In the genomic region with DNA sequence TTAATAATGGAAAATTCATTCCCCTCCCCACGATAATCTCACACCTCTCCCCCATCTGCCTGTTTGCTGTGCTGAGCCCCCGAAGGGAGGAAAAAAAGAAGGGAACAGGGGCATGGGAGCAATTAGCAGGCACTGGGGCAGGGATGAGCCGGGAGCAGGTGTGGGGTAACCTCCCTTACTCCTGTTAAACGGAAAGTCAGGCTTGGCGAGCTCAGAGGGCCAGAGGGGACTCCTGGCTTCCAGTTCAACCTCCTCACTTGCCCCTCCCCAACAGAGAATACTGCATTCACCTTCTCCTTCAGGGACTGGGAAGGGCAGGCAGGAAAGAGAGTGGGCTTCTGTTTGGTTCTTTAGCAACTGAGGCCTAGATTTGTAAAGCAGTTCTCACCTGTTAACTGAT, we compare ENCODE assay signal across 14 cellular contexts. TPM values are rescaled to one million over a fixed set of nuclear protein-coding genes. Genes with fewer than 3 reads are reported as not detected.
DNase-seq lines count a peak whose midpoint lies in the region; ATAC-seq and TF ChIP-seq lines count a peak whose summit lies in the region.
"Had no signal": no experiment of that assay in that cellular context is flagged by ENCODE, and none has a peak within 500 bp of the region (broad histone marks: within the 10 kb centered on the region; RNA-seq: fewer than 3 reads in every experiment).

No MANE protein-coding gene starts in this region.

- ATAC-seq in heart right ventricle (peak in 4 of 8 donors; percentile 7 to 22 (median 13)), left cardiac atrium (no peak)

- peaks cover 52% of the 10 kb centered on the region for H3K27me3 Mint-ChIP-seq in nephron progenitor cell (ENCODE audit: low read depth, poor library complexity)
- peaks cover 14% of the 10 kb centered on the region for H3K27me3 Mint-ChIP-seq in glutamatergic neuron (ENCODE audit: unreplicated experiment)

- no peak for DNase-seq in heart right ventricle
- DNase-seq in left cardiac atrium = no peak
- no peak for DNase-seq in esophagus squamous epithelium (lab: John Stamatoyannopoulos, UW)
- no peak for DNase-seq in nephron progenitor cell
- no peak for DNase-seq in glutamatergic neuron
- no peak for DNase-seq in GM10248 (ENCODE audit: extremely low spot score)
- no peak for DNase-seq in AML-193 (lab: John Stamatoyannopoulos, UW)
- DNase-seq in HEK293T (ENCODE audit: extremely low spot score) = no peak
- DNase-seq: activated gamma-delta T cell treated with Interleukin-2 at 50 U/mL for 16 hours, midbrain, NCI-H2029, NCI-H748 treated with DMSO at 0.1 percent for 48 hours, ovary, WERI-Rb-1 had no signal

- intact Hi-C loops in heart right ventricle (cut with DNase I) = loop anchor here in 4 of 10 donors (5.0 to 10.0 kb wide), 5 partner anchors 34 to 292 kb away; a partner anchor contains a TSS
- intact Hi-C loops in left cardiac atrium (cut with DNase I) = no loop called here
- intact Hi-C loops in esophagus squamous epithelium (cut with DNase I) = no loop called here

- H3K9me3 Mint-ChIP-seq in nephron progenitor cell (peaks cover 9% of the 10 kb centered on the region), glutamatergic neuron (ENCODE audit: unreplicated experiment) (peaks cover 2% of the 10 kb centered on the region)

- TF ChIP-seq CTCF in heart right ventricle (IDR thresholded peaks at IDR 0.05) (no peak), esophagus squamous epithelium (IDR thresholded peaks at IDR 0.05) (no peak), nephron progenitor cell (IDR thresholded peaks at IDR 0.05) (no peak), glutamatergic neuron (IDR thresholded peaks at IDR 0.05; ENCODE audit: partially characterized antibody, unreplicated experiment) (no peak), GM10248 (IDR thresholded peaks at IDR 0.05; ENCODE audit: control extremely low read depth, extremely low read depth, low read depth, missing control alignments) (no peak)

- H3K27ac Mint-ChIP-seq in nephron progenitor cell (no peak overlapping the region), glutamatergic neuron (ENCODE audit: unreplicated experiment) (no peak overlapping the region)

- H3K27ac ChIP-seq in heart right ventricle = peak overlapping the region; percentile 83 to 98 (median 95)
- peak overlapping the region; percentile 74 to 90 (median 83) for H3K27ac ChIP-seq in esophagus squamous epithelium
- H3K27ac ChIP-seq: ovary, WERI-Rb-1 had no signal

- CTCF ChIA-PET in GM10248 (lab: Yijun Ruan, JAX) = no interaction called here
- CTCF ChIA-PET in HEK293T (lab: Yijun Ruan, JAX) = interaction anchor here (0.6 to 1.0 kb wide), 2 partner anchors 42 to 135 kb away, joined by 3 read pairs; no protein-coding TSS in a partner anchor

- H3K4me3 ChIP-seq in heart right ventricle (peak overlapping the region; percentile 58 to 88 (median 77)), esophagus squamous epithelium (peak overlapping the region in 3 of 4 donors; percentile 72 to 90 (median 77))

- POLR2A ChIA-PET in GM10248 (lab: Yijun Ruan, JAX) = no interaction called here
- POLR2A ChIA-PET in HEK293T (lab: Yijun Ruan, JAX) = no interaction called here

- 23 to 45% methylated on average over 5 of the region's 5 CpGs for WGBS in heart right ventricle, 2 donors
- 80 to 85% methylated on average over 2 of the region's 5 CpGs for WGBS in esophagus squamous epithelium, 2 donors

- no peak for TF ChIP-seq POLR2A in esophagus squamous epithelium (IDR thresholded peaks at IDR 0.05)

- H3K27me3 ChIP-seq in heart right ventricle (peaks cover 0 to 39% (median 0%) of the 10 kb centered on the region in 7 donors), esophagus squamous epithelium (no peaks in the 10 kb centered on the region)
- H3K27me3 ChIP-seq: ovary had no signal

- H3K36me3 ChIP-seq in heart right ventricle (peaks cover 0 to 20% (median 0%) of the 10 kb centered on the region in 9 donors), esophagus squamous epithelium (no peaks in the 10 kb centered on the region)
- H3K36me3 ChIP-seq: ovary, WERI-Rb-1 had no signal

- H3K4me1 ChIP-seq in heart right ventricle (peaks cover 3 to 74% (median 57%) of the 10 kb centered on the region in 9 donors), esophagus squamous epithelium (peaks cover 9 to 54% (median 17%) of the 10 kb centered on the region in 3 donors)

- peak overlapping the region; percentile 90 for H3K4me3 Mint-ChIP-seq in nephron progenitor cell
- no peak overlapping the region for H3K4me3 Mint-ChIP-seq in glutamatergic neuron (ENCODE audit: unreplicated experiment)

- H3K9me3 ChIP-seq in heart right ventricle (peaks cover 0 to 12% (median 9%) of the 10 kb centered on the region in 11 donors), esophagus squamous epithelium (peaks cover 0 to 10% (median 0%) of the 10 kb centered on the region in 3 donors)
- H3K9me3 ChIP-seq: ovary had no signal

- no peaks in the 10 kb centered on the region for H3K36me3 Mint-ChIP-seq in nephron progenitor cell (ENCODE audit: low read depth)
- H3K36me3 Mint-ChIP-seq in glutamatergic neuron (ENCODE audit: unreplicated experiment) = no peaks in the 10 kb centered on the region

- H3K4me1 Mint-ChIP-seq in nephron progenitor cell = peaks cover 21% of the 10 kb centered on the region
- H3K4me1 Mint-ChIP-seq in glutamatergic neuron (ENCODE audit: low read depth, unreplicated experiment) = peaks cover 4% of the 10 kb centered on the region

TF ChIP-seq in HEK293T, 16 proteins besides CTCF, POLR2A, EP300 and RAD21:
- TF ChIP-seq NFRKB (IDR thresholded peaks at IDR 0.05) (no peak), ZNF384 (IDR thresholded peaks at IDR 0.05) (no peak), BHLHE40 (IDR thresholded peaks at IDR 0.05; ENCODE audit: borderline replicate concordance) (no peak), ELF4 (IDR thresholded peaks at IDR 0.05) (no peak), CTBP1 (IDR thresholded peaks at IDR 0.05; ENCODE audit: borderline replicate concordance) (no peak), HDGF (IDR thresholded peaks at IDR 0.05; ENCODE audit: borderline replicate concordance) (no peak), ARNT (IDR thresholded peaks at IDR 0.05) (no peak), L3MBTL2 (conservative IDR thresholded peaks at IDR 0.05) (no peak), FOXM1 (IDR thresholded peaks at IDR 0.05; ENCODE audit: borderline replicate concordance) (no peak), FOXA1 (IDR thresholded peaks at IDR 0.05) (no peak), SP1 (IDR thresholded peaks at IDR 0.05) (no peak), SUZ12 (IDR thresholded peaks at IDR 0.05) (no peak), LEF1 (IDR thresholded peaks at IDR 0.05; ENCODE audit: borderline replicate concordance) (no peak), FOXK2 (IDR thresholded peaks at IDR 0.05) (no peak), TARDBP (IDR thresholded peaks at IDR 0.05) (no peak)
- TF ChIP-seq, protein P1, sequence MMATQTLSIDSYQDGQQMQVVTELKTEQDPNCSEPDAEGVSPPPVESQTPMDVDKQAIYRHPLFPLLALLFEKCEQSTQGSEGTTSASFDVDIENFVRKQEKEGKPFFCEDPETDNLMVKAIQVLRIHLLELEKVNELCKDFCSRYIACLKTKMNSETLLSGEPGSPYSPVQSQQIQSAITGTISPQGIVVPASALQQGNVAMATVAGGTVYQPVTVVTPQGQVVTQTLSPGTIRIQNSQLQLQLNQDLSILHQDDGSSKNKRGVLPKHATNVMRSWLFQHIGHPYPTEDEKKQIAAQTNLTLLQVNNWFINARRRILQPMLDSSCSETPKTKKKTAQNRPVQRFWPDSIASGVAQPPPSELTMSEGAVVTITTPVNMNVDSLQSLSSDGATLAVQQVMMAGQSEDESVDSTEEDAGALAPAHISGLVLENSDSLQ (IDR thresholded peaks at IDR 0.05) = no peak

RNA-seq across cellular contexts. Expression of a gene that starts 1.6 kb away (rescaled TPM):
- total RNA-seq in heart right ventricle (10 to 100 TPM; 30.3 to 61.6 (median 47.2) TPM), left cardiac atrium (10 to 100 TPM; 32.8 to 38.6 TPM), esophagus squamous epithelium (10 to 100 TPM in 2 of 4 donors, 1 to 10 TPM in 2; 2.8 to 14.5 (median 8.7) TPM), glutamatergic neuron (ENCODE audit: unreplicated experiment) (0.25 TPM)
- polyA plus RNA-seq in heart right ventricle = 10 to 100 TPM; 35.6 to 35.9 TPM
